Comparison of ENCODE assay signal across 9 cellular contexts in genomic region chr11:87300640-87301381, GRCh38.
DNase-seq lines count a peak whose midpoint lies in the region; ATAC-seq and TF ChIP-seq lines count a peak whose summit lies in the region.
"Had no signal": no experiment of that assay in that cellular context is flagged by ENCODE, and none has a peak within 500 bp of the region (broad histone marks: within the 10 kb centered on the region; RNA-seq: fewer than 3 reads in every experiment).

No MANE protein-coding gene starts in this region.

- H4K20me1 ChIP-seq in hepatocyte (ENCODE audit: insufficient read depth, poor library complexity, severe bottlenecking): no peaks in the 10 kb centered on the region

- H3K4me3 ChIP-seq in hepatocyte (no peak overlapping the region), esophagus squamous epithelium (no peak overlapping the region)

- WGBS in hepatocyte (ENCODE audit: low lambda C conversion rate, missing lambda C conversion rate): 68% methylated on average over 3 of the region's 3 CpGs
- 75 to 77% methylated on average over 3 of the region's 3 CpGs for WGBS in esophagus squamous epithelium, 2 donors

- H3K36me3 ChIP-seq in hepatocyte (replicated peaks; ENCODE audit: insufficient read depth, low read depth): no peaks in the 10 kb centered on the region
- no peaks in the 10 kb centered on the region for H3K36me3 ChIP-seq in esophagus squamous epithelium

- H3K9me2 ChIP-seq in hepatocyte (replicated peaks; ENCODE audit: insufficient read depth): no peaks in the 10 kb centered on the region

- H3K4me1 ChIP-seq in hepatocyte (ENCODE audit: insufficient read depth): peaks cover 4% of the 10 kb centered on the region
- H3K4me1 ChIP-seq in esophagus squamous epithelium: no peaks in the 10 kb centered on the region

- TF ChIP-seq CTCF in hepatocyte (IDR thresholded peaks at IDR 0.05; ENCODE audit: poor library complexity): no peak
- TF ChIP-seq CTCF in esophagus squamous epithelium (IDR thresholded peaks at IDR 0.05): no peak

- no peak overlapping the region for H3K27ac ChIP-seq in hepatocyte
- H3K27ac ChIP-seq in esophagus squamous epithelium: no peak overlapping the region

- no peak overlapping the region for H2AFZ ChIP-seq in hepatocyte

- intact Hi-C loops in esophagus squamous epithelium (cut with DNase I): no loop called here

- no peaks in the 10 kb centered on the region for H3K9me3 ChIP-seq in hepatocyte (ENCODE audit: low read depth)
- no peaks in the 10 kb centered on the region for H3K9me3 ChIP-seq in esophagus squamous epithelium

- TF ChIP-seq POLR2A in esophagus squamous epithelium (IDR thresholded peaks at IDR 0.05): no peak

- peak overlapping the region; percentile 6 for H3K4me2 ChIP-seq in hepatocyte

- peak; percentile 71 for ATAC-seq in GM18498 (IDR thresholded peaks at IDR 0.05; ENCODE audit: unreplicated experiment)
- ATAC-seq in GM21619 (IDR thresholded peaks at IDR 0.05; ENCODE audit: unreplicated experiment): peak; percentile 63
- ATAC-seq in HG03457 (IDR thresholded peaks at IDR 0.05; ENCODE audit: unreplicated experiment): no peak
- ATAC-seq in GM21786 (IDR thresholded peaks at IDR 0.05; ENCODE audit: unreplicated experiment): no peak

- H3K79me2 ChIP-seq in hepatocyte: no peaks in the 10 kb centered on the region

- DNase-seq in NAMALWA (ENCODE audit: low spot score) (peak; percentile 2), hepatocyte (ENCODE audit: low spot score) (no peak), esophagus squamous epithelium (lab: John Stamatoyannopoulos, UW) (no peak), NCI-H2081 treated with DMSO at 0.1 percent for 48 hours (lab: John Stamatoyannopoulos, UW) (no peak)
- DNase-seq: NCI-H1436 treated with DMSO at 0.1 percent for 48 hours had no signal

- H3K27me3 ChIP-seq in hepatocyte: no peaks in the 10 kb centered on the region
- no peaks in the 10 kb centered on the region for H3K27me3 ChIP-seq in esophagus squamous epithelium

Comparison
In these comparisons a context has a peak if more than half of its experiments do, and no peak if none do; other contexts are left out.
1. ATAC-seq: peak in GM18498 (single experiment) and GM21619 (single experiment); none in HG03457 (single experiment) and GM21786 (single experiment).